Comparison of ENCODE assay signal across 19 cellular contexts in the genomic region with DNA sequence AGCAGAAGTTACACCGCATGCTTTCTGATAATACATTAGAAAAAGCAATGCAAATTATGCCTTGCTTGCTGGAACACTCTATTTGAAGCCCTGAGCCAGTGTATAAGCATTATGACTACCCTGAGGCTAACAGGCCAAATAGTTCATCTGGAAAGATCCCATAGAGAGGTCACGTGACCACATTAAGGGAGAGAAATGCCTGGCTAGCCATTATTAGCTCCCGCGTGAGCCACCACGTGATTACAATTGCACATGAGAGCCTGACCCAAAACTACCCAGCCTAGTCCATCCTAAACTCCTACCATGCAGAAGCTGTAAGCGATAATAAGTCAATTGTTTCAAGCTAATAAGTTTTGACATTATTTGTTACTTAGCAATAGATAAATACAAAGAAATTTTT.
DNase-seq lines count a peak whose midpoint lies in the region; ATAC-seq, FAIRE-seq and TF ChIP-seq lines count a peak whose summit lies in the region.
"Had no signal": no experiment of that assay in that cellular context is flagged by ENCODE, and none has a peak within 500 bp of the region (broad histone marks: within the 10 kb centered on the region; RNA-seq: fewer than 3 reads in every experiment).

No MANE protein-coding gene starts in this region.

- H3K4me3 ChIP-seq in K562, result no peak overlapping the region
- no peak overlapping the region for H3K4me3 ChIP-seq in neural cell (ENCODE audit: low read length)
- no peak overlapping the region for H3K4me3 ChIP-seq in ovary
- H3K4me3 ChIP-seq: A549, BLaER1 had no signal

- peak; percentile 9 for DNase-seq in Right ventricle myocardium inferior (ENCODE audit: missing footprints)
- DNase-seq in left cardiac atrium, result no peak
- no peak for DNase-seq in K562 (ENCODE audit: extremely low read depth in 1 of 4, low spot score in 3 of 4)
- DNase-seq in ovary, result no peak
- DNase-seq: AML-193; Calu3; CD4-positive, alpha-beta memory T cell; DMS79 treated with DMSO at 0.1 percent for 48 hours; GF-D8; GOT3; H9; IMR-90 had no signal

- no peak overlapping the region for H2AFZ ChIP-seq in K562 (ENCODE audit: low read depth, low read length)
- no peak overlapping the region for H2AFZ ChIP-seq in neural cell (ENCODE audit: low read depth, low read length)

- intact Hi-C loops in Right ventricle myocardium inferior (cut with DNase I), result no loop called here
- intact Hi-C loops in left cardiac atrium (cut with DNase I), result no loop called here
- intact Hi-C loops in K562 (cut with micrococcal nuclease), result no loop called here
- intact Hi-C loops in ovary (cut with DNase I), result no loop called here

- H3K79me2 ChIP-seq in K562 (ENCODE audit: control insufficient read depth, insufficient read depth, low read length), result no peaks in the 10 kb centered on the region
- no peaks in the 10 kb centered on the region for H3K79me2 ChIP-seq in neural cell (replicated peaks; ENCODE audit: insufficient read depth, low read length)

- H3K36me3 ChIP-seq in K562 (ENCODE audit: control insufficient read depth, insufficient read depth, low read length), result no peaks in the 10 kb centered on the region
- H3K36me3 ChIP-seq in neural cell (ENCODE audit: insufficient read depth, low read length), result no peaks in the 10 kb centered on the region
- H3K36me3 ChIP-seq in ovary, result no peaks in the 10 kb centered on the region
- H3K36me3 ChIP-seq: BLaER1 had no signal

- no peak for TF ChIP-seq EP300 in K562 (IDR thresholded peaks at IDR 0.05; ENCODE audit: low read length)
- TF ChIP-seq EP300 in neural cell (conservative IDR thresholded peaks at IDR 0.05; ENCODE audit: poor library complexity, severe bottlenecking), result no peak
- TF ChIP-seq EP300 in ovary (IDR thresholded peaks at IDR 0.05), result no peak

- no peak for TF ChIP-seq POLR2A in K562 (conservative IDR thresholded peaks at IDR 0.05)
- TF ChIP-seq POLR2A in ovary (IDR thresholded peaks at IDR 0.05), result no peak

- POLR2A ChIA-PET in K562 (lab: Yijun Ruan, JAX), result no interaction called here

- H3K9ac ChIP-seq in K562 (ENCODE audit: insufficient read depth in 1 of 2, low read depth in 2 of 2, low read length in 2 of 2) (no peak overlapping the region), neural cell (ENCODE audit: low read length) (no peak overlapping the region)
- H3K9ac ChIP-seq: BLaER1 had no signal

- in situ Hi-C loops in K562 (cut with MboI), result no loop called here

- no peaks in the 10 kb centered on the region for H3K9me1 ChIP-seq in K562 (ENCODE audit: control insufficient read depth, insufficient read depth, low read length)

- H3K4me1 ChIP-seq in K562 (replicated peaks in 1 of 2; ENCODE audit: control insufficient read depth in 2 of 2, insufficient read depth in 2 of 2, low read length in 2 of 2) (no peaks in the 10 kb centered on the region), ovary (ENCODE audit: insufficient read depth) (no peaks in the 10 kb centered on the region)
- H3K4me1 ChIP-seq: A549 had no signal

- BruUV-seq in K562 (replicated peaks; lab: Mats Ljungman, UMichigan), result no TSS peak

- TF ChIP-seq RAD21 in K562 (CRISPR knock-in tag; conservative IDR thresholded peaks at IDR 0.05 in 1 of 2, IDR thresholded peaks at IDR 0.05 in 1 of 2), result no peak
- TF ChIP-seq RAD21 in neural cell (conservative IDR thresholded peaks at IDR 0.05), result no peak

- H3K27ac ChIP-seq in K562 (ENCODE audit: extremely low read depth, low read depth, low read length) (no peak overlapping the region), neural cell (ENCODE audit: low read length) (peak overlapping the region; percentile 40), ovary (no peak overlapping the region)
- H3K27ac ChIP-seq: 22Rv1, A549, BLaER1, HL-60 had no signal

- H3K4me2 ChIP-seq in K562 (ENCODE audit: insufficient read depth, low read length) (no peak overlapping the region), neural cell (ENCODE audit: low read length) (no peak overlapping the region)
- H3K4me2 ChIP-seq: A549, BLaER1 had no signal

- TF ChIP-seq CTCF in K562 (IDR thresholded peaks at IDR 0.05 in 2 of 3, conservative IDR thresholded peaks at IDR 0.05 in 1 of 3; ENCODE audit: insufficient read depth in 2 of 3, low read depth in 1 of 3, low read length in 3 of 3) (no peak), neural cell (IDR thresholded peaks at IDR 0.05; ENCODE audit: poor library complexity, severe bottlenecking) (no peak), ovary (IDR thresholded peaks at IDR 0.05) (no peak)

- CTCF ChIA-PET in K562 (lab: Yijun Ruan, JAX; ENCODE audit: low intra/inter-chr PET ratio), result no interaction called here

- no peaks in the 10 kb centered on the region for H3F3A ChIP-seq in neural cell (ENCODE audit: insufficient read depth, low read length, poor library complexity, severe bottlenecking)

- no peak for FAIRE-seq in K562 (lab: Jason Lieb, UNC)
- FAIRE-seq: A549 had no signal

- no peaks in the 10 kb centered on the region for H4K20me1 ChIP-seq in K562 (replicated peaks; ENCODE audit: control insufficient read depth, insufficient read depth, low read length)
- no peaks in the 10 kb centered on the region for H4K20me1 ChIP-seq in neural cell (ENCODE audit: insufficient read depth)
- H4K20me1 ChIP-seq: BLaER1 had no signal

- no peaks in the 10 kb centered on the region for H3K9me2 ChIP-seq in neural cell (ENCODE audit: insufficient read depth, low read length)

- no peak for ATAC-seq in Right ventricle myocardium inferior
- no peak for ATAC-seq in left cardiac atrium
- ATAC-seq in K562, result no peak
- no peak for ATAC-seq in HG03378 (IDR thresholded peaks at IDR 0.05; ENCODE audit: unreplicated experiment)
- no peak for ATAC-seq in HG02798 (IDR thresholded peaks at IDR 0.05; ENCODE audit: poor library complexity, unreplicated experiment)
- ATAC-seq: A549 had no signal

- no peaks in the 10 kb centered on the region for H3K9me3 ChIP-seq in K562 (replicated peaks; ENCODE audit: control insufficient read depth, insufficient read depth, low read depth, low read length)
- H3K9me3 ChIP-seq in neural cell (ENCODE audit: low read length), result no peaks in the 10 kb centered on the region
- no peaks in the 10 kb centered on the region for H3K9me3 ChIP-seq in ovary
- H3K9me3 ChIP-seq: A549, BLaER1 had no signal

- WGBS in K562 (ENCODE audit: insufficient coverage, low coverage, missing lambda C conversion rate), result 6% methylated on average over 6 of the region's 6 CpGs
- WGBS in ovary, 3 donors, result 91 to 93% (median 92%) methylated on average over 6 of the region's 6 CpGs

- H3K27me3 ChIP-seq in K562 (ENCODE audit: control insufficient read depth in 2 of 2, insufficient read depth in 2 of 2, low read length in 2 of 2), result no peaks in the 10 kb centered on the region
- H3K27me3 ChIP-seq in neural cell (ENCODE audit: insufficient read depth, low read depth, low read length), result no peaks in the 10 kb centered on the region
- no peaks in the 10 kb centered on the region for H3K27me3 ChIP-seq in ovary
- H3K27me3 ChIP-seq: BLaER1 had no signal

TF ChIP-seq in K562, 482 proteins besides CTCF, POLR2A, EP300 and RAD21 (continues in another document):
- TF ChIP-seq, protein P1, sequence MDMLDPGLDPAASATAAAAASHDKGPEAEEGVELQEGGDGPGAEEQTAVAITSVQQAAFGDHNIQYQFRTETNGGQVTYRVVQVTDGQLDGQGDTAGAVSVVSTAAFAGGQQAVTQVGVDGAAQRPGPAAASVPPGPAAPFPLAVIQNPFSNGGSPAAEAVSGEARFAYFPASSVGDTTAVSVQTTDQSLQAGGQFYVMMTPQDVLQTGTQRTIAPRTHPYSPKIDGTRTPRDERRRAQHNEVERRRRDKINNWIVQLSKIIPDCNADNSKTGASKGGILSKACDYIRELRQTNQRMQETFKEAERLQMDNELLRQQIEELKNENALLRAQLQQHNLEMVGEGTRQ (CRISPR knock-in tag; IDR thresholded peaks at IDR 0.05), result 0 out of 2 replicates have a peak, but pooled peaks have one; percentile 13
- TF ChIP-seq CBFA2T2 (conservative IDR thresholded peaks at IDR 0.05), result 0 out of 2 replicates have a peak, but pooled peaks have one; percentile 6
- TF ChIP-seq, protein P2, sequence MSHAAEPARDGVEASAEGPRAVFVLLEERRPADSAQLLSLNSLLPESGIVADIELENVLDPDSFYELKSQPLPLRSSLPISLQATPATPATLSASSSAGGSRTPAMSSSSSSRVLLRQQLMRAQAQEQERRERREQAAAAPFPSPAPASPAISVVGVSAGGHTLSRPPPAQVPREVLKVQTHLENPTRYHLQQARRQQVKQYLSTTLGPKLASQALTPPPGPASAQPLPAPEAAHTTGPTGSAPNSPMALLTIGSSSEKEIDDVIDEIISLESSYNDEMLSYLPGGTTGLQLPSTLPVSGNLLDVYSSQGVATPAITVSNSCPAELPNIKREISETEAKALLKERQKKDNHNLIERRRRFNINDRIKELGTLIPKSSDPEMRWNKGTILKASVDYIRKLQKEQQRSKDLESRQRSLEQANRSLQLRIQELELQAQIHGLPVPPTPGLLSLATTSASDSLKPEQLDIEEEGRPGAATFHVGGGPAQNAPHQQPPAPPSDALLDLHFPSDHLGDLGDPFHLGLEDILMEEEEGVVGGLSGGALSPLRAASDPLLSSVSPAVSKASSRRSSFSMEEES (CRISPR knock-in tag; IDR thresholded peaks at IDR 0.05), result peak; percentile 81

TF ChIP-seq in neural cell, 6 proteins besides CTCF, POLR2A, EP300 and RAD21:
- TF ChIP-seq TAF1 (IDR thresholded peaks at IDR 0.05; ENCODE audit: low read depth), result no peak
